8 cellular contexts compared by ENCODE assay signal in the genomic region with DNA sequence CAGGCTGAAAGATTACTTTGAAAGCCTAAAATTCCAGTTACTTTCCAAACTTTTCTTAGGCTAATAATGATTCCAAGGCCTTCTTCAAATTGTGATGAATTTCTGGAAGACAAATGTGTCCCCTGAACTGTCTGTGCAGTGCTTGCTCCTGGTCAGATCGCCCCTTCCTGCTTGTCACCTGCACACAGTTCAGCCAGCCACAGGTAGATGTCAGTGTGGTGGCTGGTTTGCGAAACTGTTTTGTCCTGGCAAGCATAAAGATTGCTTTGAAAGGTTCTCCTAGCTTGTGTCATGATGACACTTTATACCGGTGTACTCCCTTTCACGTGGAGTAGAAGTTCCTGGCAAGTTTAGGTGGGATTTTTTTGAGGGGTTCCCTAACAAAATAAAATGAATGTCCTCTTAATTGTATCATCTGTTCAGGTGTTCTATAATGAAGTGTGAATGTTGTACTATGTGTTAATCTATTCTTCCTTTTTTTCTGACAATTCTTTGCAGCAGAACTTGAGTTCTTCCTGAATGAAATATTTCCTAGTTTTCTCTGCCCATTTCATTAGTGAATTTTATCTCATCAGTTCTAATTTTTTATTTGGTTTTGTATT.
DNase-seq lines count a peak whose midpoint lies in the region; ATAC-seq and TF ChIP-seq lines count a peak whose summit lies in the region.

No MANE protein-coding gene starts in this region.

- DNase-seq in GM06990 (ENCODE audit: extremely low read depth, insufficient read length) = no peak
- DNase-seq in LoVo (ENCODE audit: low spot score) = peak; percentile 28
- DNase-seq in SW480 (ENCODE audit: low spot score) = peak; percentile 52
- peak; percentile 42 for DNase-seq in colonic mucosa
- DNase-seq in mucosa of descending colon = peak in 2 of 3 donors; percentile 70 to 76
- no peak for DNase-seq in GDM1 (lab: John Stamatoyannopoulos, UW)

- intact Hi-C loops in colonic mucosa (cut with DNase I) = loop anchor here (10.0 kb wide), 2 partner anchors 148 to 578 kb away; no protein-coding TSS in a partner anchor
- intact Hi-C loops in mucosa of descending colon (cut with DNase I, micrococcal nuclease) = no loop called here

- H3K9me3 ChIP-seq in colonic mucosa = no peaks in the 10 kb centered on the region
- no peaks in the 10 kb centered on the region for H3K9me3 ChIP-seq in mucosa of descending colon

- H3K27ac ChIP-seq in colonic mucosa = no peak overlapping the region

- H3K4me3 ChIP-seq in GM06990 (replicated peaks; ENCODE audit: low read depth, low read length) = no peak overlapping the region
- no peak overlapping the region for H3K4me3 ChIP-seq in colonic mucosa
- H3K4me3 ChIP-seq in mucosa of descending colon = no peak overlapping the region

- H3K9ac ChIP-seq in colonic mucosa (ENCODE audit: low read depth in 2 of 2, low read length in 2 of 2) = no peak overlapping the region

- no peaks in the 10 kb centered on the region; the same call in 1 of the 2 replicates for H3K36me3 ChIP-seq in GM06990 (ENCODE audit: control insufficient read depth, insufficient read depth, low read length)
- H3K36me3 ChIP-seq in colonic mucosa = no peaks in the 10 kb centered on the region
- no peaks in the 10 kb centered on the region for H3K36me3 ChIP-seq in mucosa of descending colon (ENCODE audit: low read depth)

- no peaks in the 10 kb centered on the region for H3K4me1 ChIP-seq in colonic mucosa
- H3K4me1 ChIP-seq in mucosa of descending colon (ENCODE audit: low read depth) = no peaks in the 10 kb centered on the region

- ATAC-seq in GM21529 (IDR thresholded peaks at IDR 0.05; ENCODE audit: unreplicated experiment) (peak; percentile 84), mucosa of descending colon (peak; percentile 96), HG03439 (IDR thresholded peaks at IDR 0.05; ENCODE audit: unreplicated experiment) (no peak)

- peak; percentile 59 for TF ChIP-seq CTCF in GM06990 (IDR thresholded peaks at IDR 0.05; ENCODE audit: insufficient read depth, low read length, poor library complexity, severe bottlenecking)
- peak; percentile 61 for TF ChIP-seq CTCF in colonic mucosa (IDR thresholded peaks at IDR 0.05)
- peak; percentile 57 for TF ChIP-seq CTCF in mucosa of descending colon (IDR thresholded peaks at IDR 0.05)

- H3K27me3 ChIP-seq in GM06990 (replicated peaks; ENCODE audit: control insufficient read depth, insufficient read depth, low read length) = no peaks in the 10 kb centered on the region
- no peaks in the 10 kb centered on the region for H3K27me3 ChIP-seq in colonic mucosa

Comparison
In these comparisons a context has a peak if more than half of its experiments do, and no peak if none do; other contexts are left out.
1. DNase-seq: peak in LoVo (single experiment), SW480 (single experiment), colonic mucosa (single experiment) and mucosa of descending colon (2 of 3); none in GM06990 (single experiment) and GDM1 (single experiment).
2. Peak in every context shown above with its lines, with median percentiles within 50 percentile points of each other: CTCF ChIP-seq.